Comparison of ENCODE assay signal across 1 cellular context in genomic region chr15:70818580-70818979, GRCh38.
TF ChIP-seq lines count a peak whose summit lies in the region.

No MANE protein-coding gene starts in this region.

TF ChIP-seq in SK-N-SH, 30 proteins besides CTCF, POLR2A, EP300 and RAD21 (continued from another document):
- TF ChIP-seq GABPA (IDR thresholded peaks at IDR 0.05; ENCODE audit: low read depth), result no peak
- TF ChIP-seq USF1 (IDR thresholded peaks at IDR 0.05; ENCODE audit: borderline replicate concordance, low read depth), result no peak
- TF ChIP-seq RCOR1 (IDR thresholded peaks at IDR 0.05; ENCODE audit: low read length), result no peak
